ENCODE assay signal across 1 cellular context in the genomic region with DNA sequence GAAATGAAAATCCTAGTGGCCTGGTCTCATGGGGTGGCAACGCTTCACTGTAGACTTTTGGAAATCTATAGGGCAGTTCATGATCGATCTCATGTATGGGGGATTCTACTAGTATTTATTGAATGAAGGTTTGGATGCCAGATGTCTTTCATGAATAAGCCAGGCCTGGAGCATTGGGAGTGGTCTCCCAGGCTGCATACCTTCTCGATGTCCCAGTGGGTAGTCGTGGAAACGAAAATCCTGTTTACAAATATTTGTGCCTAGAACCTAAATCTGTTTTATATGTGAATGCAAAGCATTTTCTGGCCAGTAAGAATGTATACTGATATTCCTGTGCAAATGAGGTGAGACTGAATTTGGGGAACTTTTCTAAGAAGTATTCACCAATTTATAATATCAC.
TF ChIP-seq lines count a peak whose summit lies in the region.

No MANE protein-coding gene starts in this region.

TF ChIP-seq in WTC11, 78 proteins besides CTCF, POLR2A, EP300 and RAD21 (continued from another document):
- TF ChIP-seq, protein P1, sequence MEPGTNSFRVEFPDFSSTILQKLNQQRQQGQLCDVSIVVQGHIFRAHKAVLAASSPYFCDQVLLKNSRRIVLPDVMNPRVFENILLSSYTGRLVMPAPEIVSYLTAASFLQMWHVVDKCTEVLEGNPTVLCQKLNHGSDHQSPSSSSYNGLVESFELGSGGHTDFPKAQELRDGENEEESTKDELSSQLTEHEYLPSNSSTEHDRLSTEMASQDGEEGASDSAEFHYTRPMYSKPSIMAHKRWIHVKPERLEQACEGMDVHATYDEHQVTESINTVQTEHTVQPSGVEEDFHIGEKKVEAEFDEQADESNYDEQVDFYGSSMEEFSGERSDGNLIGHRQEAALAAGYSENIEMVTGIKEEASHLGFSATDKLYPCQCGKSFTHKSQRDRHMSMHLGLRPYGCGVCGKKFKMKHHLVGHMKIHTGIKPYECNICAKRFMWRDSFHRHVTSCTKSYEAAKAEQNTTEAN (CRISPR knock-in tag; IDR thresholded peaks at IDR 0.05) = no peak
- TF ChIP-seq, protein P2, sequence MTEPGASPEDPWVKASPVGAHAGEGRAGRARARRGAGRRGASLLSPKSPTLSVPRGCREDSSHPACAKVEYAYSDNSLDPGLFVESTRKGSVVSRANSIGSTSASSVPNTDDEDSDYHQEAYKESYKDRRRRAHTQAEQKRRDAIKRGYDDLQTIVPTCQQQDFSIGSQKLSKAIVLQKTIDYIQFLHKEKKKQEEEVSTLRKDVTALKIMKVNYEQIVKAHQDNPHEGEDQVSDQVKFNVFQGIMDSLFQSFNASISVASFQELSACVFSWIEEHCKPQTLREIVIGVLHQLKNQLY (CRISPR knock-in tag; IDR thresholded peaks at IDR 0.05) = no peak
- no peak for TF ChIP-seq RORB (CRISPR knock-in tag; IDR thresholded peaks at IDR 0.05)
- no peak for TF ChIP-seq NFYB (CRISPR knock-in tag; conservative IDR thresholded peaks at IDR 0.05; ENCODE audit: low read depth)
- TF ChIP-seq, protein P3, sequence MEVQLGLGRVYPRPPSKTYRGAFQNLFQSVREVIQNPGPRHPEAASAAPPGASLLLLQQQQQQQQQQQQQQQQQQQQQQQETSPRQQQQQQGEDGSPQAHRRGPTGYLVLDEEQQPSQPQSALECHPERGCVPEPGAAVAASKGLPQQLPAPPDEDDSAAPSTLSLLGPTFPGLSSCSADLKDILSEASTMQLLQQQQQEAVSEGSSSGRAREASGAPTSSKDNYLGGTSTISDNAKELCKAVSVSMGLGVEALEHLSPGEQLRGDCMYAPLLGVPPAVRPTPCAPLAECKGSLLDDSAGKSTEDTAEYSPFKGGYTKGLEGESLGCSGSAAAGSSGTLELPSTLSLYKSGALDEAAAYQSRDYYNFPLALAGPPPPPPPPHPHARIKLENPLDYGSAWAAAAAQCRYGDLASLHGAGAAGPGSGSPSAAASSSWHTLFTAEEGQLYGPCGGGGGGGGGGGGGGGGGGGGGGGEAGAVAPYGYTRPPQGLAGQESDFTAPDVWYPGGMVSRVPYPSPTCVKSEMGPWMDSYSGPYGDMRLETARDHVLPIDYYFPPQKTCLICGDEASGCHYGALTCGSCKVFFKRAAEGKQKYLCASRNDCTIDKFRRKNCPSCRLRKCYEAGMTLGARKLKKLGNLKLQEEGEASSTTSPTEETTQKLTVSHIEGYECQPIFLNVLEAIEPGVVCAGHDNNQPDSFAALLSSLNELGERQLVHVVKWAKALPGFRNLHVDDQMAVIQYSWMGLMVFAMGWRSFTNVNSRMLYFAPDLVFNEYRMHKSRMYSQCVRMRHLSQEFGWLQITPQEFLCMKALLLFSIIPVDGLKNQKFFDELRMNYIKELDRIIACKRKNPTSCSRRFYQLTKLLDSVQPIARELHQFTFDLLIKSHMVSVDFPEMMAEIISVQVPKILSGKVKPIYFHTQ (CRISPR knock-in tag; IDR thresholded peaks at IDR 0.05) = no peak
- TF ChIP-seq ZNF138 (CRISPR knock-in tag; conservative IDR thresholded peaks at IDR 0.05) = no peak
- TF ChIP-seq SMAD4 (CRISPR knock-in tag; IDR thresholded peaks at IDR 0.05) = no peak
- no peak for TF ChIP-seq SP1 (CRISPR knock-in tag; conservative IDR thresholded peaks at IDR 0.05)
- TF ChIP-seq SMAD3 (CRISPR knock-in tag; IDR thresholded peaks at IDR 0.05; ENCODE audit: borderline replicate concordance) = no peak
- TF ChIP-seq, protein P4, sequence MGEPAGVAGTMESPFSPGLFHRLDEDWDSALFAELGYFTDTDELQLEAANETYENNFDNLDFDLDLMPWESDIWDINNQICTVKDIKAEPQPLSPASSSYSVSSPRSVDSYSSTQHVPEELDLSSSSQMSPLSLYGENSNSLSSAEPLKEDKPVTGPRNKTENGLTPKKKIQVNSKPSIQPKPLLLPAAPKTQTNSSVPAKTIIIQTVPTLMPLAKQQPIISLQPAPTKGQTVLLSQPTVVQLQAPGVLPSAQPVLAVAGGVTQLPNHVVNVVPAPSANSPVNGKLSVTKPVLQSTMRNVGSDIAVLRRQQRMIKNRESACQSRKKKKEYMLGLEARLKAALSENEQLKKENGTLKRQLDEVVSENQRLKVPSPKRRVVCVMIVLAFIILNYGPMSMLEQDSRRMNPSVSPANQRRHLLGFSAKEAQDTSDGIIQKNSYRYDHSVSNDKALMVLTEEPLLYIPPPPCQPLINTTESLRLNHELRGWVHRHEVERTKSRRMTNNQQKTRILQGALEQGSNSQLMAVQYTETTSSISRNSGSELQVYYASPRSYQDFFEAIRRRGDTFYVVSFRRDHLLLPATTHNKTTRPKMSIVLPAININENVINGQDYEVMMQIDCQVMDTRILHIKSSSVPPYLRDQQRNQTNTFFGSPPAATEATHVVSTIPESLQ (CRISPR knock-in tag; IDR thresholded peaks at IDR 0.05) = no peak
- no peak for TF ChIP-seq ZNF416 (CRISPR knock-in tag; IDR thresholded peaks at IDR 0.05)
- TF ChIP-seq, protein P5, sequence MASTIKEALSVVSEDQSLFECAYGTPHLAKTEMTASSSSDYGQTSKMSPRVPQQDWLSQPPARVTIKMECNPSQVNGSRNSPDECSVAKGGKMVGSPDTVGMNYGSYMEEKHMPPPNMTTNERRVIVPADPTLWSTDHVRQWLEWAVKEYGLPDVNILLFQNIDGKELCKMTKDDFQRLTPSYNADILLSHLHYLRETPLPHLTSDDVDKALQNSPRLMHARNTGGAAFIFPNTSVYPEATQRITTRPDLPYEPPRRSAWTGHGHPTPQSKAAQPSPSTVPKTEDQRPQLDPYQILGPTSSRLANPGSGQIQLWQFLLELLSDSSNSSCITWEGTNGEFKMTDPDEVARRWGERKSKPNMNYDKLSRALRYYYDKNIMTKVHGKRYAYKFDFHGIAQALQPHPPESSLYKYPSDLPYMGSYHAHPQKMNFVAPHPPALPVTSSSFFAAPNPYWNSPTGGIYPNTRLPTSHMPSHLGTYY (CRISPR knock-in tag; IDR thresholded peaks at IDR 0.05) = no peak
